21 cellular contexts compared by ENCODE assay signal in genomic region chr11:31620434-31620833, GRCh38.
A peak's percentile ranks its signal among the peaks of the same experiment; 100 is the strongest.
DNase-seq lines count a peak whose midpoint lies in the region; ATAC-seq and TF ChIP-seq lines count a peak whose summit lies in the region.
"Had no signal": no experiment of that assay in that cellular context is flagged by ENCODE, and none has a peak within 500 bp of the region (broad histone marks: within the 10 kb centered on the region; RNA-seq: fewer than 3 reads in every experiment).

No MANE protein-coding gene starts in this region.

- H3K27ac ChIP-seq in Peyer's patch: no peak overlapping the region
- no peak overlapping the region for H3K27ac ChIP-seq in dorsolateral prefrontal cortex
- H3K27ac ChIP-seq: upper lobe of left lung had no signal

- H3K27me3 Mint-ChIP-seq in activated T-cell treated with anti-CD3 and anti-CD28 coated beads, Interleukin-2, amount 50 U/mL, for 72 hours (ENCODE audit: low read depth): no peaks in the 10 kb centered on the region
- H3K27me3 Mint-ChIP-seq: activated naive CD4-positive, alpha-beta T cell treated with anti-CD3 and anti-CD28 coated beads, Interleukin-2, amount 50 U/mL, for 24 hours; activated T-cell treated with anti-CD3 and anti-CD28 coated beads, Interleukin-2, amount 50 U/mL, for 24 hours; naive thymus-derived CD8-positive, alpha-beta T cell had no signal

- peak; percentile 13 to 45 for ATAC-seq in activated T-cell treated with anti-CD3 and anti-CD28 coated beads, Interleukin-2, amount 50 U/mL, for 72 hours (replicated peaks in 1 of 2)
- ATAC-seq in HG02623 (IDR thresholded peaks at IDR 0.05; ENCODE audit: unreplicated experiment) (peak; percentile 33), HG03108 (IDR thresholded peaks at IDR 0.05; ENCODE audit: unreplicated experiment) (no peak)
- ATAC-seq: activated CD8-positive, alpha-beta T cell treated with anti-CD3 and anti-CD28 coated beads, Interleukin-2, amount 10 ng/mL, durations not matched to agents 7 days and 5 days; naive thymus-derived CD8-positive, alpha-beta T cell had no signal

- no peak for DNase-seq in activated T-cell treated with anti-CD3 and anti-CD28 coated beads, Interleukin-2, amount 50 U/mL, for 72 hours
- DNase-seq in activated T-cell treated with anti-CD3 and anti-CD28 coated beads, Interleukin-2, amount 50 U/mL, for 48 hours: no peak
- DNase-seq in NCI-H146 treated with DMSO at 0.1 percent for 48 hours (lab: John Stamatoyannopoulos, UW; ENCODE audit: unreplicated experiment) (peak; percentile 66), medulla oblongata (ENCODE audit: extremely low spot score) (no peak), Peyer's patch (no peak), dorsolateral prefrontal cortex (no peak)
- DNase-seq: 8988T; activated CD8-positive, alpha-beta T cell treated with anti-CD3 and anti-CD28 coated beads, Interleukin-2, amount 10 ng/mL, durations not matched to agents 7 days and 5 days; activated T-cell treated with anti-CD3 and anti-CD28 coated beads, Interleukin-2, amount 50 U/mL, for 24 hours; COR-L47; DND-41; effector CD8-positive, alpha-beta T cell; H7; naive thymus-derived CD8-positive, alpha-beta T cell; NCI-H187; NCI-H226; NK-92 treated with Interleukin-12 subunit alpha and Interleukin-12 subunit beta, amount 100 ng/mL, for 24 hours; upper lobe of left lung had no signal

- H3K4me3 Mint-ChIP-seq in activated T-cell treated with anti-CD3 and anti-CD28 coated beads, Interleukin-2, amount 50 U/mL, for 72 hours: no peak overlapping the region
- H3K4me3 Mint-ChIP-seq: activated CD8-positive, alpha-beta T cell treated with anti-CD3 and anti-CD28 coated beads, Interleukin-2, amount 10 ng/mL, durations not matched to agents 7 days and 5 days; activated naive CD4-positive, alpha-beta T cell treated with anti-CD3 and anti-CD28 coated beads, Interleukin-2, amount 50 U/mL, for 24 hours; activated T-cell treated with anti-CD3 and anti-CD28 coated beads, Interleukin-2, amount 50 U/mL, for 24 hours; naive thymus-derived CD8-positive, alpha-beta T cell had no signal

- no peaks in the 10 kb centered on the region for H3K9me3 ChIP-seq in Peyer's patch
- H3K9me3 ChIP-seq: upper lobe of left lung had no signal

- TF ChIP-seq CTCF in Peyer's patch (IDR thresholded peaks at IDR 0.05): no peak
- no peak for TF ChIP-seq CTCF in dorsolateral prefrontal cortex (IDR thresholded peaks at IDR 0.05 in 54 of 56, conservative IDR thresholded peaks at IDR 0.05 in 2 of 56; ENCODE audit: low read depth in 1 of 56, partially characterized antibody in 56 of 56)

- H3K27me3 ChIP-seq in Peyer's patch (no peaks in the 10 kb centered on the region), dorsolateral prefrontal cortex (no peaks in the 10 kb centered on the region)
- H3K27me3 ChIP-seq: upper lobe of left lung had no signal

- no peak overlapping the region for H3K27ac Mint-ChIP-seq in activated T-cell treated with anti-CD3 and anti-CD28 coated beads, Interleukin-2, amount 50 U/mL, for 72 hours
- H3K27ac Mint-ChIP-seq: activated CD8-positive, alpha-beta T cell treated with anti-CD3 and anti-CD28 coated beads, Interleukin-2, amount 10 ng/mL, durations not matched to agents 7 days and 5 days; activated naive CD4-positive, alpha-beta T cell treated with anti-CD3 and anti-CD28 coated beads, Interleukin-2, amount 50 U/mL, for 24 hours; activated T-cell treated with anti-CD3 and anti-CD28 coated beads, Interleukin-2, amount 50 U/mL, for 24 hours had no signal

- H3K4me1 ChIP-seq in Peyer's patch: no peaks in the 10 kb centered on the region
- H3K4me1 ChIP-seq: upper lobe of left lung had no signal

- H3K9me3 Mint-ChIP-seq in activated T-cell treated with anti-CD3 and anti-CD28 coated beads, Interleukin-2, amount 50 U/mL, for 72 hours: no peaks in the 10 kb centered on the region
- H3K9me3 Mint-ChIP-seq: activated naive CD4-positive, alpha-beta T cell treated with anti-CD3 and anti-CD28 coated beads, Interleukin-2, amount 50 U/mL, for 24 hours had no signal

- intact Hi-C loops in dorsolateral prefrontal cortex (cut with DNase I): no loop called here

- H3K4me3 ChIP-seq in Peyer's patch (no peak overlapping the region), dorsolateral prefrontal cortex (no peak overlapping the region)
- H3K4me3 ChIP-seq: upper lobe of left lung had no signal

- H3K36me3 Mint-ChIP-seq in activated T-cell treated with anti-CD3 and anti-CD28 coated beads, Interleukin-2, amount 50 U/mL, for 72 hours (ENCODE audit: insufficient read depth in 2 of 2): peaks cover 0 to 4% of the 10 kb centered on the region in 2 donors

- H3K36me3 ChIP-seq in Peyer's patch: no peaks in the 10 kb centered on the region
- H3K36me3 ChIP-seq: upper lobe of left lung had no signal

- H3K4me1 Mint-ChIP-seq in activated T-cell treated with anti-CD3 and anti-CD28 coated beads, Interleukin-2, amount 50 U/mL, for 72 hours (ENCODE audit: low read depth): peaks cover 9% of the 10 kb centered on the region
- H3K4me1 Mint-ChIP-seq: activated naive CD4-positive, alpha-beta T cell treated with anti-CD3 and anti-CD28 coated beads, Interleukin-2, amount 50 U/mL, for 24 hours had no signal

- no peak for TF ChIP-seq POLR2A in Peyer's patch (IDR thresholded peaks at IDR 0.05)
